In genomic region chr6:15500901-15501805, GRCh38 we compare ENCODE assay signal across 16 cellular contexts.
DNase-seq lines count a peak whose midpoint lies in the region; ATAC-seq and TF ChIP-seq lines count a peak whose summit lies in the region.
"Had no signal": no experiment of that assay in that cellular context is flagged by ENCODE, and none has a peak within 500 bp of the region (broad histone marks: within the 10 kb centered on the region; RNA-seq: fewer than 3 reads in every experiment).

No MANE protein-coding gene starts in this region.

- H3K4me1 Mint-ChIP-seq in effector memory CD8-positive, alpha-beta T cell (ENCODE audit: low read depth in 2 of 2): peaks cover 4 to 13% of the 10 kb centered on the region in 2 donors

- TF ChIP-seq CTCF in SK-N-SH (IDR thresholded peaks at IDR 0.05) (no peak), psoas muscle (IDR thresholded peaks at IDR 0.05) (no peak), ascending aorta (IDR thresholded peaks at IDR 0.05) (no peak)

- no peak for TF ChIP-seq RAD21 in SK-N-SH (IDR thresholded peaks at IDR 0.05; ENCODE audit: low read length)

- intact Hi-C loops in psoas muscle (cut with DNase I) (no loop called here), ascending aorta (cut with DNase I) (loop anchor here (5.0 kb wide), 1 partner anchor 1289 kb away; no protein-coding TSS in a partner anchor)

- H3K36me3 ChIP-seq in SK-N-SH (replicated peaks in 1 of 2; ENCODE audit: control insufficient read depth in 1 of 2, insufficient read depth in 2 of 2, low read length in 1 of 2): peaks cover 0 to 4% of the 10 kb centered on the region in 2 experiments
- peaks cover 0 to 15% of the 10 kb centered on the region in 2 donors for H3K36me3 ChIP-seq in psoas muscle (ENCODE audit: insufficient read depth in 1 of 2, low read depth in 1 of 2)
- H3K36me3 ChIP-seq in ascending aorta: peaks cover 13 to 26% of the 10 kb centered on the region in 2 donors
- H3K36me3 ChIP-seq: breast epithelium had no signal

- H3K36me3 Mint-ChIP-seq in effector memory CD8-positive, alpha-beta T cell (ENCODE audit: insufficient read depth): peaks cover 69% of the 10 kb centered on the region

- H2AFZ ChIP-seq in SK-N-SH (ENCODE audit: low read depth): no peak overlapping the region

- in situ Hi-C loops in G401 (cut with HindIII; ENCODE audit: low sequenced_read_pairs): no loop called here

- peak overlapping the region; percentile 54; the same call in 1 of the 2 replicates for H3K4me2 ChIP-seq in SK-N-SH
- H3K4me2 ChIP-seq: A549 had no signal

- H3K9ac ChIP-seq in SK-N-SH: no peak overlapping the region

- POLR2A ChIA-PET in SK-N-SH (lab: Yijun Ruan, JAX): no interaction called here

- H3K27me3 Mint-ChIP-seq in effector memory CD8-positive, alpha-beta T cell: no peaks in the 10 kb centered on the region
- H3K27me3 Mint-ChIP-seq: CD4-positive, alpha-beta memory T cell had no signal

- H3K27ac ChIP-seq in SK-N-SH (ENCODE audit: low read depth in 2 of 2, low read length in 1 of 2) (peak overlapping the region in 1 of 2 experiments; percentile 30; a peak in 1 of 4 replicates), psoas muscle (peak overlapping the region; percentile 1), ascending aorta (no peak overlapping the region)
- H3K27ac ChIP-seq: A549, SJCRH30 had no signal

- CTCF ChIA-PET in SK-N-SH (lab: Yijun Ruan, JAX): interaction anchor here (1.0 to 1.9 kb wide), 2 partner anchors 9 to 1372 kb away, joined by 3 to 5 read pairs; no protein-coding TSS in a partner anchor

- WGBS in SK-N-SH (ENCODE audit: low lambda C conversion rate): 93% methylated on average over 29 of the region's 36 CpGs
- 80 to 89% (median 87%) methylated on average over 36 of the region's 36 CpGs for WGBS in psoas muscle, 3 donors

- peaks cover 10% of the 10 kb centered on the region for H3F3A ChIP-seq in SK-N-SH (replicated peaks; ENCODE audit: insufficient read depth)

- peaks cover 39% of the 10 kb centered on the region for H4K20me1 ChIP-seq in SK-N-SH (ENCODE audit: insufficient read depth)

- no peaks in the 10 kb centered on the region for H3K9me2 ChIP-seq in SK-N-SH

- H3K9me3 Mint-ChIP-seq in effector memory CD8-positive, alpha-beta T cell: no peaks in the 10 kb centered on the region

- no peak for TF ChIP-seq EP300 in SK-N-SH (IDR thresholded peaks at IDR 0.05; ENCODE audit: borderline replicate concordance in 1 of 2, low read depth in 1 of 2, low read length in 1 of 2)

- no peaks in the 10 kb centered on the region for H3K9me3 ChIP-seq in SK-N-SH
- no peaks in the 10 kb centered on the region for H3K9me3 ChIP-seq in psoas muscle
- no peaks in the 10 kb centered on the region for H3K9me3 ChIP-seq in ascending aorta
- H3K9me3 ChIP-seq: A549, breast epithelium, SJCRH30, tibial nerve had no signal

- H3K27me3 ChIP-seq in SK-N-SH (ENCODE audit: insufficient read depth) (no peaks in the 10 kb centered on the region), psoas muscle (ENCODE audit: insufficient read depth in 3 of 3, low read length in 2 of 3) (no peaks in the 10 kb centered on the region), ascending aorta (no peaks in the 10 kb centered on the region)
- H3K27me3 ChIP-seq: breast epithelium, SJCRH30, tibial nerve had no signal

- DNase-seq in SK-N-SH (no peak), G401 (ENCODE audit: low spot score) (peak; percentile 80), psoas muscle (no peak), ascending aorta (ENCODE audit: low spot score in 2 of 2) (no peak)
- DNase-seq in effector memory CD8-positive, alpha-beta T cell: no peak
- DNase-seq: activated gamma-delta T cell; CD4-positive, alpha-beta memory T cell; NCI-H146 had no signal

- 0 out of 2 replicates have a peak, but pooled peaks cover 7% of the 10 kb centered on the region for H3K79me2 ChIP-seq in SK-N-SH (ENCODE audit: insufficient read depth)

- H3K4me3 ChIP-seq in SK-N-SH (ENCODE audit: low read depth in 2 of 2, low read length in 1 of 2) (no peak overlapping the region), psoas muscle (no peak overlapping the region), ascending aorta (no peak overlapping the region)
- H3K4me3 ChIP-seq: A549, breast epithelium, SJCRH30, tibial nerve had no signal

- ATAC-seq in SK-N-SH treated with all-trans-retinoic acid at 6 μM for 48 hours (no peak), psoas muscle (no peak), HG03097 (IDR thresholded peaks at IDR 0.05; ENCODE audit: low FRiP score, unreplicated experiment) (no peak), GM19463 (IDR thresholded peaks at IDR 0.05; ENCODE audit: unreplicated experiment) (no peak)
- ATAC-seq in effector memory CD8-positive, alpha-beta T cell (replicated peaks): no peak
- ATAC-seq: A549, left lobe of liver had no signal

- H3K4me1 ChIP-seq in SK-N-SH (ENCODE audit: control insufficient read depth in 1 of 2, insufficient read depth in 2 of 2, low read depth in 1 of 2, low read length in 1 of 2) (peaks cover 25 to 36% of the 10 kb centered on the region in 2 experiments), psoas muscle (peaks cover 37% of the 10 kb centered on the region), ascending aorta (peaks cover 0 to 18% of the 10 kb centered on the region in 2 donors)

- peak overlapping the region; percentile 9 to 68 for H3K27ac Mint-ChIP-seq in effector memory CD8-positive, alpha-beta T cell

- H3K4me3 Mint-ChIP-seq in effector memory CD8-positive, alpha-beta T cell: no peak overlapping the region
- H3K4me3 Mint-ChIP-seq: CD4-positive, alpha-beta memory T cell had no signal

TF ChIP-seq in SK-N-SH, 30 proteins besides CTCF, POLR2A, EP300 and RAD21:
- no peak for TF ChIP-seq YY1 (IDR thresholded peaks at IDR 0.05; ENCODE audit: low read depth)
- no peak for TF ChIP-seq TEAD4 (IDR thresholded peaks at IDR 0.05; ENCODE audit: borderline replicate concordance, insufficient read depth)
- TF ChIP-seq IRF3 (IDR thresholded peaks at IDR 0.05; ENCODE audit: low read depth, low read length): no peak
- no peak for TF ChIP-seq GATA2 (CRISPR knock-in tag; IDR thresholded peaks at IDR 0.05)
- TF ChIP-seq TCF12 (IDR thresholded peaks at IDR 0.05): no peak
- TF ChIP-seq RCOR1 (IDR thresholded peaks at IDR 0.05; ENCODE audit: low read length): no peak
- TF ChIP-seq ZBTB33 (IDR thresholded peaks at IDR 0.05; ENCODE audit: borderline replicate concordance, low read depth): no peak
- TF ChIP-seq ELF1 (IDR thresholded peaks at IDR 0.05): no peak

TF ChIP-seq in SK-N-SH treated with all-trans-retinoic acid at 6 μM for 48 hours, 23 proteins besides CTCF, POLR2A, EP300 and RAD21:
- no peak for TF ChIP-seq POU6F1 (CRISPR knock-in tag; IDR thresholded peaks at IDR 0.05; ENCODE audit: borderline replicate concordance, low read depth)
- TF ChIP-seq BACH2 (CRISPR knock-in tag; IDR thresholded peaks at IDR 0.05; ENCODE audit: borderline replicate concordance): no peak
- TF ChIP-seq ZNF8 (CRISPR knock-in tag; IDR thresholded peaks at IDR 0.05): no peak
- TF ChIP-seq ZFP3 (CRISPR knock-in tag; IDR thresholded peaks at IDR 0.05): no peak
